ENCODE assay signal across 22 cellular contexts in the genomic region with DNA sequence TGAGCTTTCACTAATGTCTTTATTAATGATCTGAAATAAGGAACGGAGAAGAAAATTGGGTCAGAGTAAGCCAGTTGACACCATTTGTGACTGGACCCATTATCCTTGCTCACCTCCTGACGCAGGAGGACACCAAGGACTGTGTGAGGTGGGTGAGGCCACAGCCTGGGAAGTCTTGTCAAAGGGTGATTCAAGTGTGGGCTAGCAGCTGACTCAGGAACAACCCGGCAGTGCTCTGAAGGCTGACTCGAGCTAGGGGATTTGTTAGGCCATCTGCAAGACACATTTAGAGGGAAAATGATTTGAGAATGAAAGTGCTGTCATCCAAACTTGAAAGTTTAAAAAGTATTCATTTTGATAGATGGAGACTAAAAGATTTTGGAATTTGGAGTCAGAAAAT. TPM values are rescaled to one million over a fixed set of nuclear protein-coding genes. Genes with fewer than 3 reads are reported as not detected.
DNase-seq lines count a peak whose midpoint lies in the region; ATAC-seq and TF ChIP-seq lines count a peak whose summit lies in the region.
"Had no signal": no experiment of that assay in that cellular context is flagged by ENCODE, and none has a peak within 500 bp of the region (broad histone marks: within the 10 kb centered on the region; RNA-seq: fewer than 3 reads in every experiment).

No MANE protein-coding gene starts in this region.

- H3K9ac ChIP-seq in neural progenitor cell (no peak overlapping the region), colonic mucosa (ENCODE audit: low read depth in 2 of 2, low read length in 2 of 2) (no peak overlapping the region)

- no peaks in the 10 kb centered on the region for H3F3A ChIP-seq in neural progenitor cell (ENCODE audit: low read depth)

- H4K20me1 ChIP-seq in neural progenitor cell (ENCODE audit: low read depth), result no peaks in the 10 kb centered on the region

- no peaks in the 10 kb centered on the region for H3K9me3 Mint-ChIP-seq in neural progenitor cell
- no peaks in the 10 kb centered on the region for H3K9me3 Mint-ChIP-seq in activated naive CD4-positive, alpha-beta T cell treated with anti-CD3 and anti-CD28 coated beads, Interleukin-2, amount 50 U/mL, for 72 hours

- H3K9me3 ChIP-seq in neural progenitor cell (ENCODE audit: low read depth) (no peaks in the 10 kb centered on the region), colonic mucosa (no peaks in the 10 kb centered on the region)
- H3K9me3 ChIP-seq: ascending aorta, tibial nerve had no signal

- no peaks in the 10 kb centered on the region for H3K36me3 Mint-ChIP-seq in neural progenitor cell
- no peaks in the 10 kb centered on the region for H3K36me3 Mint-ChIP-seq in activated naive CD4-positive, alpha-beta T cell treated with anti-CD3 and anti-CD28 coated beads, Interleukin-2, amount 50 U/mL, for 72 hours
- H3K36me3 Mint-ChIP-seq: activated CD8-positive, alpha-beta memory T cell treated with anti-CD3 and anti-CD28 coated beads, Interleukin-2, amount 10 ng/mL, durations not matched to agents 7 days and 5 days had no signal

- no peak overlapping the region for H3K4me2 ChIP-seq in neural progenitor cell

- intact Hi-C loops in left ventricle myocardium superior (cut with micrococcal nuclease) (no loop called here), Right ventricle myocardium superior (cut with DNase I) (no loop called here), colonic mucosa (cut with DNase I) (loop anchor here (5.0 kb wide), 1 partner anchor 197 kb away; no protein-coding TSS in a partner anchor)

- no peaks in the 10 kb centered on the region for H3K4me1 ChIP-seq in neural progenitor cell
- no peaks in the 10 kb centered on the region for H3K4me1 ChIP-seq in colonic mucosa

- H3K27me3 ChIP-seq in neural progenitor cell (no peaks in the 10 kb centered on the region), colonic mucosa (no peaks in the 10 kb centered on the region)
- H3K27me3 ChIP-seq: ascending aorta, tibial nerve had no signal

- ATAC-seq in left ventricle myocardium superior, result peak; percentile 36
- ATAC-seq in Right ventricle myocardium superior (ENCODE audit: poor library complexity), result no peak
- ATAC-seq in HG03095 (IDR thresholded peaks at IDR 0.05; ENCODE audit: unreplicated experiment), result no peak
- ATAC-seq in activated naive CD4-positive, alpha-beta T cell treated with anti-CD3 and anti-CD28 coated beads, Interleukin-2, amount 50 U/mL, for 72 hours, result no peak
- ATAC-seq: activated CD8-positive, alpha-beta memory T cell treated with anti-CD3 and anti-CD28 coated beads, Interleukin-2, amount 10 ng/mL, durations not matched to agents 7 days and 5 days; Right ventricle myocardium inferior; T-helper 17 cell had no signal

- H3K27ac ChIP-seq in neural progenitor cell (no peak overlapping the region), colonic mucosa (no peak overlapping the region)
- H3K27ac ChIP-seq: ascending aorta, dorsolateral prefrontal cortex had no signal

- H3K36me3 ChIP-seq in neural progenitor cell (no peaks in the 10 kb centered on the region), colonic mucosa (no peaks in the 10 kb centered on the region)
- H3K36me3 ChIP-seq: ascending aorta, tibial nerve had no signal

- TF ChIP-seq CTCF in cardiac fibroblast (IDR thresholded peaks at IDR 0.05; ENCODE audit: low read depth, low read length), result no peak
- no peak for TF ChIP-seq CTCF in neural progenitor cell (IDR thresholded peaks at IDR 0.05)
- TF ChIP-seq CTCF in colonic mucosa (IDR thresholded peaks at IDR 0.05), result no peak

- H3K27ac Mint-ChIP-seq in neural progenitor cell, result peak overlapping the region; percentile 23
- no peak overlapping the region for H3K27ac Mint-ChIP-seq in activated naive CD4-positive, alpha-beta T cell treated with anti-CD3 and anti-CD28 coated beads, Interleukin-2, amount 50 U/mL, for 72 hours
- H3K27ac Mint-ChIP-seq: activated CD8-positive, alpha-beta memory T cell treated with anti-CD3 and anti-CD28 coated beads, Interleukin-2, amount 10 ng/mL, durations not matched to agents 7 days and 5 days; T-helper 17 cell had no signal

- H3K4me3 Mint-ChIP-seq in neural progenitor cell, result peak overlapping the region; percentile 49
- H3K4me3 Mint-ChIP-seq: activated CD8-positive, alpha-beta memory T cell treated with anti-CD3 and anti-CD28 coated beads, Interleukin-2, amount 10 ng/mL, durations not matched to agents 7 days and 5 days; T-helper 17 cell had no signal

- DNase-seq in left ventricle myocardium superior, result no peak
- DNase-seq in Right ventricle myocardium superior, result no peak
- peak; percentile 50 to 89 for DNase-seq in cardiac fibroblast (ENCODE audit: low read depth in 2 of 2)
- no peak for DNase-seq in neural progenitor cell (ENCODE audit: low spot score)
- DNase-seq in ureter (ENCODE audit: low spot score), result no peak
- no peak for DNase-seq in colonic mucosa
- DNase-seq in activated naive CD4-positive, alpha-beta T cell treated with anti-CD3 and anti-CD28 coated beads, Interleukin-2, amount 50 U/mL, for 72 hours (ENCODE audit: low spot score in 2 of 2), result no peak
- DNase-seq: ACHN; activated CD8-positive, alpha-beta memory T cell treated with anti-CD3 and anti-CD28 coated beads, Interleukin-2, amount 10 ng/mL, durations not matched to agents 7 days and 5 days; activated effector memory CD4-positive, alpha-beta T cell treated with anti-CD3 and anti-CD28 coated beads, Interleukin-2, amount 50 U/mL, for 16 hours; dorsolateral prefrontal cortex; KBM-7; left cardiac atrium; NCI-H1105 treated with DMSO at 0.1 percent for 48 hours; nucleus accumbens; T-helper 17 cell had no signal

- peaks cover 30% of the 10 kb centered on the region for H3K4me1 Mint-ChIP-seq in neural progenitor cell

- H2AFZ ChIP-seq in neural progenitor cell (replicated peaks), result no peak overlapping the region

- no peak overlapping the region for H3K4me3 ChIP-seq in cardiac fibroblast (replicated peaks in 1 of 2; ENCODE audit: low read depth in 2 of 2, low read length in 2 of 2)
- H3K4me3 ChIP-seq in neural progenitor cell, result no peak overlapping the region
- H3K4me3 ChIP-seq in colonic mucosa, result no peak overlapping the region
- H3K4me3 ChIP-seq: ascending aorta, skin epidermis, tibial nerve had no signal

- no peaks in the 10 kb centered on the region for H3K79me2 ChIP-seq in neural progenitor cell (ENCODE audit: low read depth)

- no peaks in the 10 kb centered on the region for H3K27me3 Mint-ChIP-seq in neural progenitor cell (ENCODE audit: insufficient read depth, low read depth)

RNA-seq across cellular contexts. Expression of a gene that starts 21.2 kb away (rescaled TPM):
- total RNA-seq in left ventricle myocardium superior, result 36.5 TPM
- 35.8 TPM for total RNA-seq in Right ventricle myocardium superior
- 0.09 and 0.19 TPM in 2 replicates for total RNA-seq in neural progenitor cell (ENCODE audit: low replicate concordance)
- 23.0 TPM for total RNA-seq in ureter
- 1 to 10 TPM; 1.5 to 2.5 TPM for total RNA-seq in colonic mucosa
- total RNA-seq in activated naive CD4-positive, alpha-beta T cell treated with anti-CD3 and anti-CD28 coated beads, Interleukin-2, amount 50 U/mL, for 72 hours, result not detected
- total RNA-seq: activated CD8-positive, alpha-beta memory T cell treated with anti-CD3 and anti-CD28 coated beads, Interleukin-2, amount 10 ng/mL, durations not matched to agents 7 days and 5 days; mononuclear cell; T-helper 17 cell had no signal

Comparison
In these comparisons a context has a peak if more than half of its experiments do, and no peak if none do; other contexts are left out.
1. DNase-seq: peak in cardiac fibroblast (2 of 2); none in left ventricle myocardium superior (single experiment), Right ventricle myocardium superior (single experiment), neural progenitor cell (single experiment), ureter (single experiment), colonic mucosa (single experiment) and activated naive CD4-positive, alpha-beta T cell treated with anti-CD3 and anti-CD28 coated beads, Interleukin-2, amount 50 U/mL, for 72 hours (0 of 2).